In genomic region chr3:5757213-5757804, GRCh38 we compare ENCODE assay signal across 1 cellular context.
TF ChIP-seq lines count a peak whose summit lies in the region.

No MANE protein-coding gene starts in this region.

TF ChIP-seq in GM12878, 131 proteins besides CTCF, POLR2A, EP300 and RAD21 (continued from another document):
- TF ChIP-seq CHD4 (IDR thresholded peaks at IDR 0.05) (no peak), POU2F2 (IDR thresholded peaks at IDR 0.05; ENCODE audit: borderline replicate concordance, low read depth, low read length) (no peak), IKZF2 (IDR thresholded peaks at IDR 0.05) (peak; percentile 32 to 64; a peak in 3 of 4 replicates), ZNF687 (IDR thresholded peaks at IDR 0.05) (no peak), HCFC1 (IDR thresholded peaks at IDR 0.05; ENCODE audit: low read length) (no peak), NR2F1 (conservative IDR thresholded peaks at IDR 0.05) (0 out of 2 replicates have a peak, but pooled peaks have one; percentile 29), BRCA1 (IDR thresholded peaks at IDR 0.05; ENCODE audit: low read depth, low read length) (no peak), CBFB (IDR thresholded peaks at IDR 0.05; ENCODE audit: low read depth) (no peak), BCL11A (IDR thresholded peaks at IDR 0.05; ENCODE audit: low read depth, low read length) (no peak), ZBED1 (IDR thresholded peaks at IDR 0.05; ENCODE audit: borderline replicate concordance) (no peak), MTA2 (IDR thresholded peaks at IDR 0.05; ENCODE audit: low read depth) (peak; percentile 55; the same call in 1 of the 2 replicates), ZSCAN29 (IDR thresholded peaks at IDR 0.05) (no peak), HDAC2 (IDR thresholded peaks at IDR 0.05) (no peak), IKZF1 (conservative IDR thresholded peaks at IDR 0.05) (0 out of 2 replicates have a peak, but pooled peaks have one; percentile 11), SUZ12 (IDR thresholded peaks at IDR 0.05; ENCODE audit: unreplicated experiment) (no peak), BMI1 (IDR thresholded peaks at IDR 0.05; ENCODE audit: borderline replicate concordance) (no peak), MLLT1 (IDR thresholded peaks at IDR 0.05) (no peak), HDAC6 (IDR thresholded peaks at IDR 0.05; ENCODE audit: unreplicated experiment) (no peak)
